ENCODE assay signal across 1 cellular context in genomic region chr20:63864545-63864977, GRCh38.
TF ChIP-seq lines count a peak whose summit lies in the region.

No MANE protein-coding gene starts in this region.

TF ChIP-seq in WTC11, 78 proteins besides CTCF, POLR2A, EP300 and RAD21 (continued from another document):
- no peak for TF ChIP-seq STAT6 (CRISPR knock-in tag; conservative IDR thresholded peaks at IDR 0.05; ENCODE audit: low read depth)
- no peak for TF ChIP-seq FOXP4 (CRISPR knock-in tag; IDR thresholded peaks at IDR 0.05)
- TF ChIP-seq ZNF263 (CRISPR knock-in tag; IDR thresholded peaks at IDR 0.05; ENCODE audit: low read depth) = no peak; the same call in 1 of the 2 replicates
- no peak for TF ChIP-seq KAT7 (CRISPR knock-in tag; IDR thresholded peaks at IDR 0.05; ENCODE audit: borderline replicate concordance)
